ENCODE assay signal across 1 cellular context in the genomic region with DNA sequence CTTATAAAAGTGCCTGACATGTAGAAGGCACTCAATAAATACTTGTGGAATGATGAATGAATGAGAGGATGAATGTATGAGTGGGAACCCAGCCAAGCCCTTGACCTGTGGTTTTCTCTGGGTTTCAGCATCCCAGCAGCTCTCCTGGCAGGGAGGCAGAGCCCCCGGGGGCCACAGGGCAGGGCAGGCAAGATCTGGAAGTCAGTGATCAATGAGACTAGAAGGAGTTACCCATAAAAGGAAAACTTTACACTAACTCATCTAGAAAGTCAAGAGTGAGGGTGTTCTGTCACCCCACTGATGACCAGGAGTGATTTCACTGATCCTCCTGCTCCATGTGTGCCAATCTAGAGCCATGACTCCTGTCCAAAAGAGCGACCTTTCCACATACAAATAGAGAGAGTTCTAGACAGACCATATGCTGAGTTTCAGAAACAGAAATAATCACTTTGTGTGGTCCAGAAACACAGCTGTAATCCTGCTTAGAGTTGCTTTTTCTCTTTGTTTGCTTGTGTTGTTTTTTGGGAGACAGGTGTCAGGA.
TF ChIP-seq lines count a peak whose summit lies in the region.

No MANE protein-coding gene starts in this region.

TF ChIP-seq in HEK293, 187 proteins besides CTCF, POLR2A, EP300 and RAD21 (continued from another document):
- TF ChIP-seq, protein P1, sequence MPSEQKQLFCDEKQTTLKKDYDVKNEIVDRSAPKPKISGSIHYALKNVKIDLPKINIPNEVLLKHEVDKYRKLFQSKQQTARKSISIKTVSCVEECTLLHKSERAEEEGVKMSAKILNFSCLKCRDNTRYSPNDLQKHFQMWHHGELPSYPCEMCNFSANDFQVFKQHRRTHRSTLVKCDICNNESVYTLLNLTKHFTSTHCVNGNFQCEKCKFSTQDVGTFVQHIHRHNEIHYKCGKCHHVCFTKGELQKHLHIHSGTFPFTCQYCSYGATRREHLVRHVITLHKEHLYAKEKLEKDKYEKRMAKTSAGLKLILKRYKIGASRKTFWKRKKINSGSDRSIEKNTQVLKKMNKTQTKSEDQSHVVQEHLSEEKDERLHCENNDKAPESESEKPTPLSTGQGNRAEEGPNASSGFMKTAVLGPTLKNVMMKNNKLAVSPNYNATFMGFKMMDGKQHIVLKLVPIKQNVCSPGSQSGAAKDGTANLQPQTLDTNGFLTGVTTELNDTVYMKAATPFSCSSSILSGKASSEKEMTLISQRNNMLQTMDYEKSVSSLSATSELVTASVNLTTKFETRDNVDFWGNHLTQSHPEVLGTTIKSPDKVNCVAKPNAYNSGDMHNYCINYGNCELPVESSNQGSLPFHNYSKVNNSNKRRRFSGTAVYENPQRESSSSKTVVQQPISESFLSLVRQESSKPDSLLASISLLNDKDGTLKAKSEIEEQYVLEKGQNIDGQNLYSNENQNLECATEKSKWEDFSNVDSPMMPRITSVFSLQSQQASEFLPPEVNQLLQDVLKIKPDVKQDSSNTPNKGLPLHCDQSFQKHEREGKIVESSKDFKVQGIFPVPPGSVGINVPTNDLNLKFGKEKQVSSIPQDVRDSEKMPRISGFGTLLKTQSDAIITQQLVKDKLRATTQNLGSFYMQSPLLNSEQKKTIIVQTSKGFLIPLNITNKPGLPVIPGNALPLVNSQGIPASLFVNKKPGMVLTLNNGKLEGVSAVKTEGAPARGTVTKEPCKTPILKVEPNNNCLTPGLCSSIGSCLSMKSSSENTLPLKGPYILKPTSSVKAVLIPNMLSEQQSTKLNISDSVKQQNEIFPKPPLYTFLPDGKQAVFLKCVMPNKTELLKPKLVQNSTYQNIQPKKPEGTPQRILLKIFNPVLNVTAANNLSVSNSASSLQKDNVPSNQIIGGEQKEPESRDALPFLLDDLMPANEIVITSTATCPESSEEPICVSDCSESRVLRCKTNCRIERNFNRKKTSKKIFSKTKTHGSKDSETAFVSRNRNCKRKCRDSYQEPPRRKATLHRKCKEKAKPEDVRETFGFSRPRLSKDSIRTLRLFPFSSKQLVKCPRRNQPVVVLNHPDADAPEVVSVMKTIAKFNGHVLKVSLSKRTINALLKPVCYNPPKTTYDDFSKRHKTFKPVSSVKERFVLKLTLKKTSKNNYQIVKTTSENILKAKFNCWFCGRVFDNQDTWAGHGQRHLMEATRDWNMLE (tag by site-specific recombination; conservative IDR thresholded peaks at IDR 0.05; ENCODE audit: low read depth) = no peak
- TF ChIP-seq, protein P2, sequence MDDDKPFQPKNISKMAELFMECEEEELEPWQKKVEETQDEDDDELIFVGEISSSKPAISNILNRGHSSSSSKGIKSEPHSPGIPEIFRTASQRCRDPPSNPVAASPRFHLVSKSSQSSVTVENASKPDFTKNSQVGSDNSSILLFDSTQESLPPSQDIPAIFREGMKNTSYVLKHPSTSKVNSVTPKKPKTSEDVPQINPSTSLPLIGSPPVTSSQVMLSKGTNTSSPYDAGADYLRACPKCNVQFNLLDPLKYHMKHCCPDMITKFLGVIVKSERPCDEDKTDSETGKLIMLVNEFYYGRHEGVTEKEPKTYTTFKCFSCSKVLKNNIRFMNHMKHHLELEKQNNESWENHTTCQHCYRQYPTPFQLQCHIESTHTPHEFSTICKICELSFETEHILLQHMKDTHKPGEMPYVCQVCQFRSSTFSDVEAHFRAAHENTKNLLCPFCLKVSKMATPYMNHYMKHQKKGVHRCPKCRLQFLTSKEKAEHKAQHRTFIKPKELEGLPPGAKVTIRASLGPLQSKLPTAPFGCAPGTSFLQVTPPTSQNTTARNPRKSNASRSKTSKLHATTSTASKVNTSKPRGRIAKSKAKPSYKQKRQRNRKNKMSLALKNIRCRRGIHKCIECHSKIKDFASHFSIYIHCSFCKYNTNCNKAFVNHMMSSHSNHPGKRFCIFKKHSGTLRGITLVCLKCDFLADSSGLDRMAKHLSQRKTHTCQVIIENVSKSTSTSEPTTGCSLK (tag by site-specific recombination; IDR thresholded peaks at IDR 0.05) = no peak
- no peak for TF ChIP-seq ZNF768 (tag by site-specific recombination; IDR thresholded peaks at IDR 0.05)
- TF ChIP-seq, protein P3, sequence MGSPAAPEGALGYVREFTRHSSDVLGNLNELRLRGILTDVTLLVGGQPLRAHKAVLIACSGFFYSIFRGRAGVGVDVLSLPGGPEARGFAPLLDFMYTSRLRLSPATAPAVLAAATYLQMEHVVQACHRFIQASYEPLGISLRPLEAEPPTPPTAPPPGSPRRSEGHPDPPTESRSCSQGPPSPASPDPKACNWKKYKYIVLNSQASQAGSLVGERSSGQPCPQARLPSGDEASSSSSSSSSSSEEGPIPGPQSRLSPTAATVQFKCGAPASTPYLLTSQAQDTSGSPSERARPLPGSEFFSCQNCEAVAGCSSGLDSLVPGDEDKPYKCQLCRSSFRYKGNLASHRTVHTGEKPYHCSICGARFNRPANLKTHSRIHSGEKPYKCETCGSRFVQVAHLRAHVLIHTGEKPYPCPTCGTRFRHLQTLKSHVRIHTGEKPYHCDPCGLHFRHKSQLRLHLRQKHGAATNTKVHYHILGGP (tag by site-specific recombination; IDR thresholded peaks at IDR 0.05) = no peak
- TF ChIP-seq, protein P4, sequence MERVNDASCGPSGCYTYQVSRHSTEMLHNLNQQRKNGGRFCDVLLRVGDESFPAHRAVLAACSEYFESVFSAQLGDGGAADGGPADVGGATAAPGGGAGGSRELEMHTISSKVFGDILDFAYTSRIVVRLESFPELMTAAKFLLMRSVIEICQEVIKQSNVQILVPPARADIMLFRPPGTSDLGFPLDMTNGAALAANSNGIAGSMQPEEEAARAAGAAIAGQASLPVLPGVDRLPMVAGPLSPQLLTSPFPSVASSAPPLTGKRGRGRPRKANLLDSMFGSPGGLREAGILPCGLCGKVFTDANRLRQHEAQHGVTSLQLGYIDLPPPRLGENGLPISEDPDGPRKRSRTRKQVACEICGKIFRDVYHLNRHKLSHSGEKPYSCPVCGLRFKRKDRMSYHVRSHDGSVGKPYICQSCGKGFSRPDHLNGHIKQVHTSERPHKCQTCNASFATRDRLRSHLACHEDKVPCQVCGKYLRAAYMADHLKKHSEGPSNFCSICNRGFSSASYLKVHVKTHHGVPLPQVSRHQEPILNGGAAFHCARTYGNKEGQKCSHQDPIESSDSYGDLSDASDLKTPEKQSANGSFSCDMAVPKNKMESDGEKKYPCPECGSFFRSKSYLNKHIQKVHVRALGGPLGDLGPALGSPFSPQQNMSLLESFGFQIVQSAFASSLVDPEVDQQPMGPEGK (tag by site-specific recombination; IDR thresholded peaks at IDR 0.05) = 0 out of 2 replicates have a peak, but pooled peaks have one; percentile 30
